In the genomic region with DNA sequence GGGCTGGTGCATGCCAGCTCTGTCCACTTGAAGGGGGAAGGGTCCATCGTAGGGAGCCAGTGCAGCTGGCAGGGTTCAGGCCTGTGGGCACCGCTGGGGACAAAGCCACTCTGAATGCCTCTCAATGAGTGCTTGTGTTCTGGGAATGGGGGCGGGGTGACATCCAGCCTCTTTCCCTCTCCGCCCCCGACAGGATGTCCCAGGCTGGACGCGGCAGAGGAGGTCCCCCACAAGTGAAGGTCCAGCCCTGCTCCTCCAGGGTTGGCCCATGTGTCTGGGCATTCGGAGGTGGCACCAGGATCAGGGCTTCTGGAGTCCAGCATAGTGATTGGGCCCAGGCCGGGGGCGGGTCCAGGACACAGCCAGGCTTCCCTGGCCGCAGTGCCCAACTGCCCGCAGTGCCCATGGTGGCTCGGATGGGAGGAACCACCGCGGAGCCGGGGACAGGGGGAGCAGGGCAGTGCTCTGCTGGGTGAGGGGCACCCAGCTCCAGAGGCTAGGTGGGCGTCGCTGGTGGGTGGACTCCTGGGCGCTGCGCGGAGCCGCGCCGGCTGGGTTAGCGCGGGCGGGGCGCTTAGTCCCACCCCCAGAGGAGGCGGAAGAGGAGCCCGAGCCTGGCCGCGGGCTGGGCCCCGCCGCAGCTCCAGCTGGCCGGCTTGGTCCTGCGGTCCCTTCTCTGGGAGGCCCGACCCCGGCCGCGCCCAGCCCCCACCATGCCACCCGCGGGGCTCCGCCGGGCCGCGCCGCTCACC, we compare ENCODE assay signal across 8 cellular contexts. TPM values are rescaled to one million over a fixed set of nuclear protein-coding genes. Genes with fewer than 3 reads are reported as not detected.
DNase-seq lines count a peak whose midpoint lies in the region; ATAC-seq and TF ChIP-seq lines count a peak whose summit lies in the region.

A gene with protein sequence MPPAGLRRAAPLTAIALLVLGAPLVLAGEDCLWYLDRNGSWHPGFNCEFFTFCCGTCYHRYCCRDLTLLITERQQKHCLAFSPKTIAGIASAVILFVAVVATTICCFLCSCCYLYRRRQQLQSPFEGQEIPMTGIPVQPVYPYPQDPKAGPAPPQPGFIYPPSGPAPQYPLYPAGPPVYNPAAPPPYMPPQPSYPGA (plus strand): TSS at position 617 of the 752 bp plus-strand sequence. CDS start 97 bp downstream, at position 714.

- H3K4me3 ChIP-seq in GM08714 (ENCODE audit: low read length) (peak within 1 kb of the TSS; percentile 13; the same call in 1 of the 2 replicates), SK-N-SH (ENCODE audit: low read depth in 2 of 2, low read length in 1 of 2) (peak within 1 kb of the TSS; percentile 70 to 89), dorsolateral prefrontal cortex (peak within 1 kb of the TSS; percentile 47 to 95 (median 86)), spleen (peak within 1 kb of the TSS; percentile 48 to 77 (median 59))

- peaks cover 10% of the 10 kb centered on the region for H3F3A ChIP-seq in SK-N-SH (replicated peaks; ENCODE audit: insufficient read depth)

- H3K36me3 ChIP-seq in SK-N-SH (replicated peaks in 1 of 2; ENCODE audit: control insufficient read depth in 1 of 2, insufficient read depth in 2 of 2, low read length in 1 of 2): peaks cover 0 to 2% of the 10 kb centered on the region in 2 experiments
- H3K36me3 ChIP-seq in spleen: no peaks in the 10 kb centered on the region

- TF ChIP-seq RAD21 in SK-N-SH (IDR thresholded peaks at IDR 0.05; ENCODE audit: low read length): no peak

- H3K9me3 ChIP-seq in SK-N-SH (no peaks in the 10 kb centered on the region), spleen (no peaks in the 10 kb centered on the region)

- peak within 1 kb of the TSS; percentile 87 for H2AFZ ChIP-seq in SK-N-SH (ENCODE audit: low read depth)

- no peak for TF ChIP-seq EP300 in SK-N-SH (IDR thresholded peaks at IDR 0.05; ENCODE audit: borderline replicate concordance in 1 of 2, low read depth in 1 of 2, low read length in 1 of 2)

- H4K20me1 ChIP-seq in SK-N-SH (ENCODE audit: insufficient read depth): no peaks in the 10 kb centered on the region

- no peak for TF ChIP-seq POLR2A in spleen (IDR thresholded peaks at IDR 0.05)

- peak; percentile 93 for DNase-seq in A172 (ENCODE audit: low spot score)
- DNase-seq in SK-N-SH: peak; percentile 95
- peak; percentile 83 to 97 (median 94) for DNase-seq in dorsolateral prefrontal cortex
- DNase-seq in left lobe of liver (ENCODE audit: low spot score): peak; percentile 84
- peak; percentile 88 for DNase-seq in spleen
- no peak for DNase-seq in NCI-H2107 treated with DMSO at 0.1 percent for 48 hours (lab: John Stamatoyannopoulos, UW; ENCODE audit: unreplicated experiment)
- no peak for DNase-seq in central memory CD4-positive, alpha-beta T cell

- no peaks in the 10 kb centered on the region for H3K9me2 ChIP-seq in SK-N-SH

- TF ChIP-seq CTCF in SK-N-SH (IDR thresholded peaks at IDR 0.05): no peak
- peak in 25 of 56 donors; percentile 5 to 49 (median 17) for TF ChIP-seq CTCF in dorsolateral prefrontal cortex (IDR thresholded peaks at IDR 0.05 in 54 of 56, conservative IDR thresholded peaks at IDR 0.05 in 2 of 56; ENCODE audit: low read depth in 1 of 56, partially characterized antibody in 56 of 56)
- no peak for TF ChIP-seq CTCF in spleen (IDR thresholded peaks at IDR 0.05 in 8 of 11, conservative IDR thresholded peaks at IDR 0.05 in 3 of 11)

- H3K27me3 ChIP-seq in SK-N-SH (ENCODE audit: insufficient read depth) (no peaks in the 10 kb centered on the region), dorsolateral prefrontal cortex (no peaks in the 10 kb centered on the region), spleen (replicated peaks in 1 of 7) (peaks cover 0 to 57% (median 18%) of the 10 kb centered on the region in 7 donors)

- intact Hi-C loops in dorsolateral prefrontal cortex (cut with DNase I): loop anchor here (2.0 to 5.0 kb wide), 5 partner anchors 61 to 244 kb away; a partner anchor contains a TSS
- intact Hi-C loops in spleen (cut with DNase I; ENCODE audit: low total_unique reads): no loop called here

- no peaks in the 10 kb centered on the region for H3K79me2 ChIP-seq in SK-N-SH (ENCODE audit: insufficient read depth)

- peak; percentile 93 for ATAC-seq in left lobe of liver

- POLR2A ChIA-PET in SK-N-SH (lab: Yijun Ruan, JAX): interaction anchor here (0.8 to 1.3 kb wide), 3 partner anchors 9 to 256 kb away, joined by 3 read pairs; no protein-coding TSS in a partner anchor

- 9% methylated on average over 12 of the region's 47 CpGs for WGBS in SK-N-SH (ENCODE audit: low lambda C conversion rate)
- 3 to 14% (median 7%) methylated on average over 13 to 47 of the region's 47 CpGs for WGBS in spleen, 5 donors

- peaks cover 25 to 36% of the 10 kb centered on the region in 2 experiments; a peak in 3 of 4 replicates for H3K4me1 ChIP-seq in SK-N-SH (ENCODE audit: control insufficient read depth in 1 of 2, insufficient read depth in 2 of 2, low read depth in 1 of 2, low read length in 1 of 2)
- peaks cover 5 to 39% (median 28%) of the 10 kb centered on the region in 6 donors for H3K4me1 ChIP-seq in spleen

- H3K9ac ChIP-seq in SK-N-SH: peak within 1 kb of the TSS; percentile 80

- CTCF ChIA-PET in SK-N-SH (lab: Yijun Ruan, JAX): interaction anchor here (1.0 to 14.7 kb wide), 6 partner anchors 13 to 121 kb away, joined by 3 to 344 read pairs (median 6); a partner anchor contains a TSS

- peak within 1 kb of the TSS; percentile 92 for H3K4me2 ChIP-seq in SK-N-SH

- H3K27ac ChIP-seq in SK-N-SH (ENCODE audit: low read depth in 2 of 2, low read length in 1 of 2) (peak within 1 kb of the TSS; percentile 24 to 76; a peak in 3 of 4 replicates), dorsolateral prefrontal cortex (peak within 1 kb of the TSS; percentile 60 to 99 (median 97)), spleen (peak within 1 kb of the TSS in 5 of 8 donors; percentile 12 to 66 (median 53))

TF ChIP-seq in SK-N-SH, 30 proteins besides CTCF, POLR2A, EP300 and RAD21:
- TF ChIP-seq SIN3A (IDR thresholded peaks at IDR 0.05; ENCODE audit: borderline replicate concordance, low read depth, low read length): peak; percentile 28; the same call in 1 of the 2 replicates
- TF ChIP-seq ELF1 (IDR thresholded peaks at IDR 0.05): 0 out of 2 replicates have a peak, but pooled peaks have one; percentile 29
- TF ChIP-seq, protein P1, sequence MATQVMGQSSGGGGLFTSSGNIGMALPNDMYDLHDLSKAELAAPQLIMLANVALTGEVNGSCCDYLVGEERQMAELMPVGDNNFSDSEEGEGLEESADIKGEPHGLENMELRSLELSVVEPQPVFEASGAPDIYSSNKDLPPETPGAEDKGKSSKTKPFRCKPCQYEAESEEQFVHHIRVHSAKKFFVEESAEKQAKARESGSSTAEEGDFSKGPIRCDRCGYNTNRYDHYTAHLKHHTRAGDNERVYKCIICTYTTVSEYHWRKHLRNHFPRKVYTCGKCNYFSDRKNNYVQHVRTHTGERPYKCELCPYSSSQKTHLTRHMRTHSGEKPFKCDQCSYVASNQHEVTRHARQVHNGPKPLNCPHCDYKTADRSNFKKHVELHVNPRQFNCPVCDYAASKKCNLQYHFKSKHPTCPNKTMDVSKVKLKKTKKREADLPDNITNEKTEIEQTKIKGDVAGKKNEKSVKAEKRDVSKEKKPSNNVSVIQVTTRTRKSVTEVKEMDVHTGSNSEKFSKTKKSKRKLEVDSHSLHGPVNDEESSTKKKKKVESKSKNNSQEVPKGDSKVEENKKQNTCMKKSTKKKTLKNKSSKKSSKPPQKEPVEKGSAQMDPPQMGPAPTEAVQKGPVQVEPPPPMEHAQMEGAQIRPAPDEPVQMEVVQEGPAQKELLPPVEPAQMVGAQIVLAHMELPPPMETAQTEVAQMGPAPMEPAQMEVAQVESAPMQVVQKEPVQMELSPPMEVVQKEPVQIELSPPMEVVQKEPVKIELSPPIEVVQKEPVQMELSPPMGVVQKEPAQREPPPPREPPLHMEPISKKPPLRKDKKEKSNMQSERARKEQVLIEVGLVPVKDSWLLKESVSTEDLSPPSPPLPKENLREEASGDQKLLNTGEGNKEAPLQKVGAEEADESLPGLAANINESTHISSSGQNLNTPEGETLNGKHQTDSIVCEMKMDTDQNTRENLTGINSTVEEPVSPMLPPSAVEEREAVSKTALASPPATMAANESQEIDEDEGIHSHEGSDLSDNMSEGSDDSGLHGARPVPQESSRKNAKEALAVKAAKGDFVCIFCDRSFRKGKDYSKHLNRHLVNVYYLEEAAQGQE (IDR thresholded peaks at IDR 0.05; ENCODE audit: low read depth, low read length): 0 out of 2 replicates have a peak, but pooled peaks have one; percentile 29
- TF ChIP-seq JUND (IDR thresholded peaks at IDR 0.05): no peak
- TF ChIP-seq RCOR1 (IDR thresholded peaks at IDR 0.05; ENCODE audit: low read length): no peak
- TF ChIP-seq, protein P2, sequence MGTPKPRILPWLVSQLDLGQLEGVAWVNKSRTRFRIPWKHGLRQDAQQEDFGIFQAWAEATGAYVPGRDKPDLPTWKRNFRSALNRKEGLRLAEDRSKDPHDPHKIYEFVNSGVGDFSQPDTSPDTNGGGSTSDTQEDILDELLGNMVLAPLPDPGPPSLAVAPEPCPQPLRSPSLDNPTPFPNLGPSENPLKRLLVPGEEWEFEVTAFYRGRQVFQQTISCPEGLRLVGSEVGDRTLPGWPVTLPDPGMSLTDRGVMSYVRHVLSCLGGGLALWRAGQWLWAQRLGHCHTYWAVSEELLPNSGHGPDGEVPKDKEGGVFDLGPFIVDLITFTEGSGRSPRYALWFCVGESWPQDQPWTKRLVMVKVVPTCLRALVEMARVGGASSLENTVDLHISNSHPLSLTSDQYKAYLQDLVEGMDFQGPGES (IDR thresholded peaks at IDR 0.05; ENCODE audit: low read depth, low read length): 0 out of 2 replicates have a peak, but pooled peaks have one; percentile 2
- no peak for TF ChIP-seq GATA2 (CRISPR knock-in tag; IDR thresholded peaks at IDR 0.05)
- no peak for TF ChIP-seq TEAD4 (IDR thresholded peaks at IDR 0.05; ENCODE audit: borderline replicate concordance, insufficient read depth)
- peak; percentile 45 for TF ChIP-seq CHD2 (IDR thresholded peaks at IDR 0.05; ENCODE audit: low read length, partially characterized antibody)
- TF ChIP-seq MEF2A (IDR thresholded peaks at IDR 0.05; ENCODE audit: borderline replicate concordance, low read depth): no peak
- no peak for TF ChIP-seq NFIC (IDR thresholded peaks at IDR 0.05; ENCODE audit: borderline replicate concordance)
- TF ChIP-seq FOSL2 (IDR thresholded peaks at IDR 0.05; ENCODE audit: borderline replicate concordance, low read depth): no peak
- peak; percentile 90 for TF ChIP-seq POLR2AphosphoS5 (IDR thresholded peaks at IDR 0.05; ENCODE audit: low read depth, low read length)
- peak; percentile 61 for TF ChIP-seq MXI1 (IDR thresholded peaks at IDR 0.05; ENCODE audit: low read depth, low read length)
TF ChIP-seq in SK-N-SH: peak in this region for 7.

RNA-seq across cellular contexts. Expression of the gene that starts here (rescaled TPM):
- total RNA-seq in A172 (2014; rRNA removed; shearing (Covaris generic)): 49.5 and 53.5 TPM in 2 replicates
- 42.1 and 50.5 TPM in 2 replicates for polyA plus RNA-seq in SK-N-SH (2012; rRNA removed)
- polyA plus RNA-seq in SK-N-SH (2012; cell fraction: cytosol; rRNA removed): 23.2 and 33.5 TPM in 2 replicates
- polyA plus RNA-seq in SK-N-SH (2012; cell fraction: nucleus; rRNA removed): 35.0 and 43.6 TPM in 2 replicates
- 100 to 1,000 TPM in 87 of 120 experiments, 10 to 100 TPM in 33; 65.2 to 163 (median 110) TPM for total RNA-seq in dorsolateral prefrontal cortex
- 4.4 TPM for total RNA-seq in left lobe of liver
- 10 to 100 TPM in 1 of 7 donors, 1 to 10 TPM in 6; 4.8 to 13.3 (median 8.0) TPM for total RNA-seq in spleen
- polyA plus RNA-seq in spleen: 1 to 10 TPM; 3.2 to 4.3 (median 3.9) TPM

Comparison
In these comparisons a context has a peak if more than half of its experiments do, and no peak if none do; other contexts are left out.
1. DNase-seq: peak in A172 (single experiment), SK-N-SH (single experiment), dorsolateral prefrontal cortex (10 of 10), left lobe of liver (single experiment) and spleen (single experiment); none in NCI-H2107 treated with DMSO at 0.1 percent for 48 hours (single experiment) and central memory CD4-positive, alpha-beta T cell (single experiment).
2. H3K4me3 ChIP-seq: peak in every context shown above with its lines; median percentile 86 in dorsolateral prefrontal cortex; 80 in SK-N-SH; 59 in spleen; 13 in GM08714.
3. Peak in every context shown above with its lines, with median percentiles within 50 percentile points of each other: H3K27ac ChIP-seq.